ENCODE assay signal across 13 cellular contexts in the genomic region with DNA sequence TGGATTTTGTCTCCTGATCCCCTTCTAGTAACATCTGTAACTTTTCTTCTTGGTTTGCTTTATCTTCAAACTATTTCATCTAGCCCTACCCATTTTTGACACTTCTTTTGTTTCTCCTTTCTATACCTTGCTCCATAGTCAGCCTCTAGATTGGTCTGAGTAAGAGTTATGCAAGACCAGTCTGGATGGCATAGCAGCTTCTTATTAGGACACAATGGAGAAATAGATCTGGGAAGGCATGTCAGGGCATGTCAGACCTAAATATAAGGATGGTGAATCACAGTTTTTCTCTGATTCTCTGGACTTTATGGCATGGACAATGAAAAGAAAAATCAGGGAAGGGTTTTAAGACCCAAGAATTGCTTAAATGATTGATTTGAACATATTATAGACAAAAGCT.
A peak's percentile ranks its signal among the peaks of the same experiment; 100 is the strongest.
DNase-seq lines count a peak whose midpoint lies in the region; ATAC-seq and TF ChIP-seq lines count a peak whose summit lies in the region.
"Had no signal": no experiment of that assay in that cellular context is flagged by ENCODE, and none has a peak within 500 bp of the region (broad histone marks: within the 10 kb centered on the region; RNA-seq: fewer than 3 reads in every experiment).

No MANE protein-coding gene starts in this region.

- H3K9me3 ChIP-seq in A673 (ENCODE audit: low read depth, low read length, poor library complexity, severe bottlenecking): no peaks in the 10 kb centered on the region
- no peaks in the 10 kb centered on the region for H3K9me3 ChIP-seq in spleen
- H3K9me3 ChIP-seq: BLaER1, heart left ventricle had no signal

- no peak for TF ChIP-seq POLR2A in spleen (IDR thresholded peaks at IDR 0.05)

- H3K27ac ChIP-seq in A673 (ENCODE audit: low read depth, low read length, poor library complexity, severe bottlenecking): no peak overlapping the region
- H3K27ac ChIP-seq in spleen: no peak overlapping the region
- H3K27ac ChIP-seq: BLaER1, cardiac muscle cell, heart left ventricle had no signal

- no peaks in the 10 kb centered on the region for H3K36me3 ChIP-seq in A673 (ENCODE audit: insufficient read depth, low read length, poor library complexity, severe bottlenecking)
- no peaks in the 10 kb centered on the region for H3K36me3 ChIP-seq in spleen
- H3K36me3 ChIP-seq: BLaER1, cardiac muscle cell, heart left ventricle had no signal

- H3K27me3 ChIP-seq in A673 (replicated peaks; ENCODE audit: insufficient read depth, low read depth, low read length, poor library complexity) (no peaks in the 10 kb centered on the region), spleen (replicated peaks in 1 of 7) (no peaks in the 10 kb centered on the region)
- H3K27me3 ChIP-seq: BLaER1, cardiac muscle cell, heart left ventricle had no signal

- H3K4me3 ChIP-seq in A673 (ENCODE audit: low read depth, low read length, poor library complexity, severe bottlenecking) (no peak overlapping the region), foreskin fibroblast (ENCODE audit: low read depth in 1 of 2, low read length in 2 of 2) (no peak overlapping the region), spleen (no peak overlapping the region)
- H3K4me3 ChIP-seq: BLaER1, cardiac muscle cell, heart left ventricle had no signal

- peak; percentile 80 for ATAC-seq in SK-N-SH treated with all-trans-retinoic acid at 6 μM for 48 hours
- ATAC-seq in GM19351 (IDR thresholded peaks at IDR 0.05; ENCODE audit: unreplicated experiment): no peak
- ATAC-seq: heart left ventricle had no signal

- DNase-seq in A673 (ENCODE audit: low spot score) (peak; percentile 17), HS-5 (ENCODE audit: low read depth) (peak; percentile 69), foreskin fibroblast (peak; percentile 90 to 95), T1000 (lab: John Stamatoyannopoulos, UW) (no peak), spleen (no peak), DMS 273 (lab: John Stamatoyannopoulos, UW; ENCODE audit: unreplicated experiment) (no peak)
- DNase-seq: heart left ventricle, KG1, NCI-H526 treated with DMSO at 0.1 percent for 48 hours had no signal

- TF ChIP-seq CTCF in A673 (conservative IDR thresholded peaks at IDR 0.05; ENCODE audit: low read depth, low read length) (no peak), foreskin fibroblast (IDR thresholded peaks at IDR 0.05; ENCODE audit: low read depth, low read length) (no peak), spleen (IDR thresholded peaks at IDR 0.05 in 8 of 11, conservative IDR thresholded peaks at IDR 0.05 in 3 of 11) (no peak)

- CTCF ChIA-PET in A673 (lab: Charles Lee): interaction anchor here (0.6 kb wide), 1 partner anchor 11 kb away, joined by 3 read pairs; no protein-coding TSS in a partner anchor

- no TSS peak for BruUV-seq in A673 (replicated peaks; lab: Mats Ljungman, UMichigan)

- intact Hi-C loops in A673 (cut with micrococcal nuclease; ENCODE audit: unreplicated experiment): no loop called here
- intact Hi-C loops in spleen (cut with DNase I; ENCODE audit: low total_unique reads): no loop called here

- POLR2A ChIA-PET in A673 (lab: Charles Lee; ENCODE audit: low non-redundant PET): no interaction called here

- no peaks in the 10 kb centered on the region for H3K4me1 ChIP-seq in A673 (ENCODE audit: insufficient read depth, low read length, poor library complexity, severe bottlenecking)
- H3K4me1 ChIP-seq in spleen: no peaks in the 10 kb centered on the region
- H3K4me1 ChIP-seq: BLaER1, heart left ventricle had no signal

TF ChIP-seq in SK-N-SH treated with all-trans-retinoic acid at 6 μM for 48 hours, 23 proteins besides CTCF, POLR2A, EP300 and RAD21:
- TF ChIP-seq TOX (CRISPR knock-in tag; IDR thresholded peaks at IDR 0.05; ENCODE audit: borderline replicate concordance): no peak
- TF ChIP-seq, protein P1, sequence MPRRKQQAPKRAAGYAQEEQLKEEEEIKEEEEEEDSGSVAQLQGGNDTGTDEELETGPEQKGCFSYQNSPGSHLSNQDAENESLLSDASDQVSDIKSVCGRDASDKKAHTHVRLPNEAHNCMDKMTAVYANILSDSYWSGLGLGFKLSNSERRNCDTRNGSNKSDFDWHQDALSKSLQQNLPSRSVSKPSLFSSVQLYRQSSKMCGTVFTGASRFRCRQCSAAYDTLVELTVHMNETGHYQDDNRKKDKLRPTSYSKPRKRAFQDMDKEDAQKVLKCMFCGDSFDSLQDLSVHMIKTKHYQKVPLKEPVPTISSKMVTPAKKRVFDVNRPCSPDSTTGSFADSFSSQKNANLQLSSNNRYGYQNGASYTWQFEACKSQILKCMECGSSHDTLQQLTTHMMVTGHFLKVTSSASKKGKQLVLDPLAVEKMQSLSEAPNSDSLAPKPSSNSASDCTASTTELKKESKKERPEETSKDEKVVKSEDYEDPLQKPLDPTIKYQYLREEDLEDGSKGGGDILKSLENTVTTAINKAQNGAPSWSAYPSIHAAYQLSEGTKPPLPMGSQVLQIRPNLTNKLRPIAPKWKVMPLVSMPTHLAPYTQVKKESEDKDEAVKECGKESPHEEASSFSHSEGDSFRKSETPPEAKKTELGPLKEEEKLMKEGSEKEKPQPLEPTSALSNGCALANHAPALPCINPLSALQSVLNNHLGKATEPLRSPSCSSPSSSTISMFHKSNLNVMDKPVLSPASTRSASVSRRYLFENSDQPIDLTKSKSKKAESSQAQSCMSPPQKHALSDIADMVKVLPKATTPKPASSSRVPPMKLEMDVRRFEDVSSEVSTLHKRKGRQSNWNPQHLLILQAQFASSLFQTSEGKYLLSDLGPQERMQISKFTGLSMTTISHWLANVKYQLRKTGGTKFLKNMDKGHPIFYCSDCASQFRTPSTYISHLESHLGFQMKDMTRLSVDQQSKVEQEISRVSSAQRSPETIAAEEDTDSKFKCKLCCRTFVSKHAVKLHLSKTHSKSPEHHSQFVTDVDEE (CRISPR knock-in tag; IDR thresholded peaks at IDR 0.05): no peak
- TF ChIP-seq SNAI2 (CRISPR knock-in tag; IDR thresholded peaks at IDR 0.05): no peak
- TF ChIP-seq PPARA (CRISPR knock-in tag; IDR thresholded peaks at IDR 0.05; ENCODE audit: borderline replicate concordance): no peak
- TF ChIP-seq ZFP3 (CRISPR knock-in tag; IDR thresholded peaks at IDR 0.05): no peak

Comparison
In these comparisons a context has a peak if more than half of its experiments do, and no peak if none do; other contexts are left out.
1. DNase-seq: peak in A673 (single experiment), HS-5 (single experiment) and foreskin fibroblast (2 of 2); none in T1000 (single experiment), spleen (single experiment) and DMS 273 (single experiment).